Comparison of ENCODE assay signal across 16 cellular contexts in genomic region chr16:83272201-83272600, GRCh38.
A peak's percentile ranks its signal among the peaks of the same experiment; 100 is the strongest.
DNase-seq lines count a peak whose midpoint lies in the region; TF ChIP-seq lines count a peak whose summit lies in the region.
"Had no signal": no experiment of that assay in that cellular context is flagged by ENCODE, and none has a peak within 500 bp of the region (broad histone marks: within the 10 kb centered on the region; RNA-seq: fewer than 3 reads in every experiment).

No MANE protein-coding gene starts in this region.

- DNase-seq in AG08396 (ENCODE audit: low spot score) (peak; percentile 7), HCEC 1CT (peak; percentile 7), brain microvascular endothelial cell (peak; percentile 51), nephron progenitor cell (no peak), T-helper 2 cell (no peak), Calu3 (no peak)
- no peak for DNase-seq in stimulated activated CD4-positive, alpha-beta T cell treated with anti-CD3 and anti-CD28 coated beads, Interleukin-1b, Interleukin-23, amount 100 ng/mL, for 48 hours
- DNase-seq in stimulated activated CD4-positive, alpha-beta T cell treated with anti-CD3 and anti-CD28 coated beads, Interleukin-2, amount 100 ng/mL, for 48 hours: no peak
- DNase-seq: BE2C; CD4-positive, alpha-beta T cell; NCI-H187 treated with DMSO at 0.1 percent for 48 hours; NCI-H446; NK-92 treated with Interleukin-12 subunit alpha and Interleukin-12 subunit beta, amount 100 ng/mL, for 24 hours; SHP77 had no signal

- intact Hi-C loops in Calu3 (cut with micrococcal nuclease; ENCODE audit: unreplicated experiment): no loop called here

- no TSS peak for BruUV-seq in Calu3 (replicated peaks; lab: Mats Ljungman, UMichigan)

- H3K27me3 ChIP-seq in brain microvascular endothelial cell (replicated peaks): no peaks in the 10 kb centered on the region
- H3K27me3 ChIP-seq: BE2C had no signal

- no peak overlapping the region for H3K27ac ChIP-seq in brain microvascular endothelial cell
- H3K27ac ChIP-seq: A549 had no signal

- H3K27ac Mint-ChIP-seq in nephron progenitor cell (peak overlapping the region; percentile 30), Calu3 (ENCODE audit: unreplicated experiment) (no peak overlapping the region)
- H3K27ac Mint-ChIP-seq: CD4-positive, alpha-beta T cell had no signal

- H3K27me3 Mint-ChIP-seq in nephron progenitor cell (ENCODE audit: low read depth, poor library complexity) (peaks cover 18% of the 10 kb centered on the region), Calu3 (ENCODE audit: unreplicated experiment) (no peaks in the 10 kb centered on the region)

- TF ChIP-seq CTCF in brain microvascular endothelial cell (IDR thresholded peaks at IDR 0.05; ENCODE audit: low read depth, low read length, missing control alignments) (no peak), nephron progenitor cell (IDR thresholded peaks at IDR 0.05) (no peak), Calu3 (IDR thresholded peaks at IDR 0.05; ENCODE audit: unreplicated experiment) (no peak)

- H3K4me1 Mint-ChIP-seq in nephron progenitor cell (no peaks in the 10 kb centered on the region), Calu3 (ENCODE audit: low read depth, unreplicated experiment) (no peaks in the 10 kb centered on the region)

- H3K9me3 Mint-ChIP-seq in nephron progenitor cell: no peaks in the 10 kb centered on the region
- peaks cover 17% of the 10 kb centered on the region for H3K9me3 Mint-ChIP-seq in Calu3 (ENCODE audit: low read depth, unreplicated experiment)
- H3K9me3 Mint-ChIP-seq: CD4-positive, alpha-beta T cell had no signal

- H3K4me3 ChIP-seq in brain microvascular endothelial cell (ENCODE audit: low read depth, low read length): no peak overlapping the region
- H3K4me3 ChIP-seq: A549, HAP-1 had no signal

- H3K36me3 Mint-ChIP-seq in nephron progenitor cell (ENCODE audit: low read depth) (no peaks in the 10 kb centered on the region), Calu3 (ENCODE audit: insufficient read depth, unreplicated experiment) (no peaks in the 10 kb centered on the region)

- H3K4me3 Mint-ChIP-seq in nephron progenitor cell: no peak overlapping the region
- H3K4me3 Mint-ChIP-seq in Calu3 (ENCODE audit: low read depth, unreplicated experiment): no peak overlapping the region
- H3K4me3 Mint-ChIP-seq: CD4-positive, alpha-beta T cell had no signal

- H3K36me3 ChIP-seq in brain microvascular endothelial cell (replicated peaks): no peaks in the 10 kb centered on the region
- H3K36me3 ChIP-seq: BE2C, HAP-1 had no signal

- in situ Hi-C loops in brain microvascular endothelial cell (cut with HindIII; ENCODE audit: low pct_ligation_motif_present, low sequenced_read_pairs): no loop called here

- CTCF ChIA-PET in Calu3 (lab: Charles Lee): interaction anchor here (0.6 kb wide), 1 partner anchor 84 kb away, joined by 5 read pairs; no protein-coding TSS in a partner anchor

Comparison
In these comparisons a context has a peak if more than half of its experiments do, and no peak if none do; other contexts are left out.
1. DNase-seq: peak in AG08396 (single experiment), HCEC 1CT (single experiment) and brain microvascular endothelial cell (single experiment); none in nephron progenitor cell (single experiment), T-helper 2 cell (0 of 5), stimulated activated CD4-positive, alpha-beta T cell treated with anti-CD3 and anti-CD28 coated beads, Interleukin-1b, Interleukin-23, amount 100 ng/mL, for 48 hours (single experiment), stimulated activated CD4-positive, alpha-beta T cell treated with anti-CD3 and anti-CD28 coated beads, Interleukin-2, amount 100 ng/mL, for 48 hours (0 of 2) and Calu3 (single experiment).